8 cellular contexts compared by ENCODE assay signal in the genomic region with DNA sequence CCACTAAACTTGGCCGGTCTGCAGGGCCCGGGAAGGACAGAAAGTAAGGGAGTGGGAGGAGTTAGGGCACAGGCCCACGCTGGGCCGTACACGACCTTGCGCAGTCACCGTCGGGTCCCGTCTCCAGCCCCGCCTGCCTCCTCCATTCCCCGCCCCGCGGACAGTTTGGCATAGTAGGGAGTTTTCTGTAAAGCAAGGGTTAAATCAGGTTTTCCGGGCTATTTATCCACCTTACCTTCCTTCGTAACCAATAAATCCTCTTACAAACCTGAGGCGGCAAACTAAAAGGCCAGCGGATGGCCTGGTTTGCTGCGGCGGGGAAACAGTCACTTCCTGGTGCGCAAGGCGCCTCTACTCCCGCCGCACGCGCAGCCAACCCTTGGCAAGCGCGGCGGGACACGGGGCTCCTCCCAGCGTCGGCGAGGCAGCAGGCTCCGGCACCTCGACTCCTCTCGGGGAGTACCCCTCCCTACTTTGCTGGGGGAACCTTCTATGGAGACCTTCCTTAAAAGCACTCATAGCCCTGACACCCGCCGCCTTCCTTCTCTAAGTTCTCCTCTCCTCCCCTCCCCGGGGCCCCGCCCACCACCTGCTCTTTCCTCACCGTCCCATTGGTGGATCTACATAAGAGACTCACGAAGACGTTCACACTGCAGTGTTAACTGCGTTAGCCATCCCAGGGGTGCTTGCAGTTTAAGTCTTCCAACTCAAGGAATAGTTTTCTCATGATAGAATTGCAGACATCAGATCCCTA. TPM values are rescaled to one million over a fixed set of nuclear protein-coding genes. Genes with fewer than 3 reads are reported as not detected.
A peak's percentile ranks its signal among the peaks of the same experiment; 100 is the strongest.
DNase-seq lines count a peak whose midpoint lies in the region; ATAC-seq and TF ChIP-seq lines count a peak whose summit lies in the region.

TRMT2B (minus strand) TSS at position 563 of the 754 bp plus-strand sequence. CDS start 9,822 bp downstream, outside the sequence.

- no peaks in the 10 kb centered on the region for H3K27me3 ChIP-seq in HUES48 (ENCODE audit: control insufficient read depth, insufficient read depth, low read length)
- no peaks in the 10 kb centered on the region for H3K27me3 ChIP-seq in mucosa of stomach (ENCODE audit: control insufficient read depth, insufficient read depth, low read length)

- H3K9me3 ChIP-seq in HUES48 (ENCODE audit: control insufficient read depth, insufficient read depth, low read length) (no peaks in the 10 kb centered on the region), mucosa of stomach (ENCODE audit: control insufficient read depth, low read length) (no peaks in the 10 kb centered on the region)

- peak within 1 kb of the TSS; percentile 89 for H3K27ac ChIP-seq in HUES48 (ENCODE audit: low read depth, low read length)

- H3K4me3 ChIP-seq in HUES48 (ENCODE audit: low read depth, low read length) (peak within 1 kb of the TSS; percentile 94), epithelial cell of proximal tubule (ENCODE audit: low read depth, low read length) (peak within 1 kb of the TSS; percentile 57), mucosa of stomach (ENCODE audit: low read length) (peak within 1 kb of the TSS; percentile 40)

- no peak for TF ChIP-seq CTCF in epithelial cell of proximal tubule (conservative IDR thresholded peaks at IDR 0.05; ENCODE audit: low read depth, low read length)

- H3K4me1 ChIP-seq in HUES48 (ENCODE audit: control insufficient read depth, insufficient read depth, low read length) (no peaks in the 10 kb centered on the region), mucosa of stomach (ENCODE audit: control insufficient read depth, insufficient read depth, low read length) (no peaks in the 10 kb centered on the region)

- H3K9ac ChIP-seq in HUES48 (ENCODE audit: low read depth, low read length) (peak within 1 kb of the TSS; percentile 83), mucosa of stomach (ENCODE audit: low read length) (peak within 1 kb of the TSS; percentile 84)

- H3K36me3 ChIP-seq in HUES48 (ENCODE audit: control insufficient read depth, insufficient read depth, low read length) (0 out of 2 replicates have a peak, but pooled peaks cover 3% of the 10 kb centered on the region), mucosa of stomach (ENCODE audit: control insufficient read depth, insufficient read depth, low read length) (no peaks in the 10 kb centered on the region)

- DNase-seq in DMS 273 (lab: John Stamatoyannopoulos, UW; ENCODE audit: unreplicated experiment), result peak; percentile 94
- DNase-seq in OCI-M1 (lab: John Stamatoyannopoulos, UW), result peak; percentile 89
- DNase-seq in activated T-cell treated with anti-CD3 and anti-CD28 coated beads for 24 hours (ENCODE audit: low read depth), result peak; percentile 60
- DNase-seq in epithelial cell of proximal tubule (ENCODE audit: low read depth), result no peak
- peak; percentile 80 for DNase-seq in stimulated activated CD8-positive, alpha-beta memory T cell treated with anti-CD3 and anti-CD28 coated beads, Interleukin-4, amount 100 ng/mL, for 48 hours

- peak; percentile 95 for ATAC-seq in GM21423 (IDR thresholded peaks at IDR 0.05; ENCODE audit: unreplicated experiment)

RNA-seq across cellular contexts. Expression of gene TRMT2B, which starts in this region (rescaled TPM):
- total RNA-seq in epithelial cell of proximal tubule, result 5.0 and 14.4 TPM in 2 replicates

Comparison
In these comparisons a context has a peak if more than half of its experiments do, and no peak if none do; other contexts are left out.
1. H3K4me3 ChIP-seq: peak in every context shown above with its lines; median percentile 94 in HUES48; 57 in epithelial cell of proximal tubule; 40 in mucosa of stomach.